In genomic region chr18:12766986-12767433, GRCh38 we compare ENCODE assay signal across 1 cellular context.
TF ChIP-seq lines count a peak whose summit lies in the region.

No MANE protein-coding gene starts in this region.

TF ChIP-seq in HepG2, 621 proteins besides CTCF, POLR2A, EP300 and RAD21 (continued from another document and continues in another):
- TF ChIP-seq ZNF770 (CRISPR knock-in tag; IDR thresholded peaks at IDR 0.05), result no peak
- TF ChIP-seq ZIK1 (CRISPR knock-in tag; IDR thresholded peaks at IDR 0.05; ENCODE audit: borderline replicate concordance, low read depth), result peak; percentile 82
- TF ChIP-seq TAF15 (IDR thresholded peaks at IDR 0.05; ENCODE audit: low read depth, low read length, poor library complexity, severe bottlenecking), result no peak
- TF ChIP-seq KLF13 (CRISPR knock-in tag; IDR thresholded peaks at IDR 0.05), result peak; percentile 23; the same call in 1 of the 2 replicates
- no peak for TF ChIP-seq MLXIP (CRISPR knock-in tag; IDR thresholded peaks at IDR 0.05; ENCODE audit: borderline replicate concordance)
- peak; percentile 26; the same call in 1 of the 2 replicates for TF ChIP-seq NCOA2 (CRISPR knock-in tag; IDR thresholded peaks at IDR 0.05)
- peak; percentile 40 for TF ChIP-seq GATAD1 (CRISPR knock-in tag; IDR thresholded peaks at IDR 0.05)
- no peak for TF ChIP-seq CCDC6 (CRISPR knock-in tag; IDR thresholded peaks at IDR 0.05)
- peak; percentile 87 for TF ChIP-seq ZMYM4 (CRISPR knock-in tag; IDR thresholded peaks at IDR 0.05)
- no peak for TF ChIP-seq ZNF503 (CRISPR knock-in tag; IDR thresholded peaks at IDR 0.05)
- no peak for TF ChIP-seq ZNF740 (CRISPR knock-in tag; IDR thresholded peaks at IDR 0.05)
- no peak for TF ChIP-seq FLYWCH1 (CRISPR knock-in tag; IDR thresholded peaks at IDR 0.05)
- TF ChIP-seq MAX (IDR thresholded peaks at IDR 0.05), result peak; percentile 86
- TF ChIP-seq HIVEP1 (CRISPR knock-in tag; IDR thresholded peaks at IDR 0.05), result no peak
- TF ChIP-seq FUBP1 (CRISPR knock-in tag; IDR thresholded peaks at IDR 0.05; ENCODE audit: borderline replicate concordance), result no peak
- peak; percentile 53; the same call in 1 of the 2 replicates for TF ChIP-seq TFAP4 (IDR thresholded peaks at IDR 0.05; ENCODE audit: borderline replicate concordance, low read depth)
- TF ChIP-seq ZNF660 (CRISPR knock-in tag; IDR thresholded peaks at IDR 0.05; ENCODE audit: borderline replicate concordance, low read depth), result no peak
- peak; percentile 52; the same call in 1 of the 2 replicates for TF ChIP-seq IRF9 (CRISPR knock-in tag; IDR thresholded peaks at IDR 0.05; ENCODE audit: borderline replicate concordance)
- peak; percentile 76; the same call in 1 of the 2 replicates for TF ChIP-seq REPIN1 (CRISPR knock-in tag; IDR thresholded peaks at IDR 0.05; ENCODE audit: borderline replicate concordance, low read depth)
- TF ChIP-seq SRSF4 (IDR thresholded peaks at IDR 0.05; ENCODE audit: low read depth, low read length, poor library complexity, severe bottlenecking), result no peak
- TF ChIP-seq BRD4 (CRISPR knock-in tag; IDR thresholded peaks at IDR 0.05), result no peak
- TF ChIP-seq ZNF431 (CRISPR knock-in tag; IDR thresholded peaks at IDR 0.05; ENCODE audit: borderline replicate concordance, low read depth), result 0 out of 2 replicates have a peak, but pooled peaks have one; percentile 26
- TF ChIP-seq ZBED4 (CRISPR knock-in tag; IDR thresholded peaks at IDR 0.05; ENCODE audit: borderline replicate concordance), result peak; percentile 44; the same call in 1 of the 2 replicates
- no peak for TF ChIP-seq ATF7-NPFF (CRISPR knock-in tag; IDR thresholded peaks at IDR 0.05; ENCODE audit: low read depth)
- TF ChIP-seq HNRNPL (IDR thresholded peaks at IDR 0.05; ENCODE audit: low read depth, low read length), result no peak
- TF ChIP-seq ZNF512B (CRISPR knock-in tag; IDR thresholded peaks at IDR 0.05; ENCODE audit: borderline replicate concordance), result no peak
- 0 out of 2 replicates have a peak, but pooled peaks have one; percentile 26 for TF ChIP-seq ZNF619 (CRISPR knock-in tag; IDR thresholded peaks at IDR 0.05)
- TF ChIP-seq THAP7 (CRISPR knock-in tag; IDR thresholded peaks at IDR 0.05), result no peak
- TF ChIP-seq KMT2A (CRISPR knock-in tag; IDR thresholded peaks at IDR 0.05), result 0 out of 2 replicates have a peak, but pooled peaks have one; percentile 26
- no peak for TF ChIP-seq RAD51 (IDR thresholded peaks at IDR 0.05; ENCODE audit: borderline replicate concordance)
- peak; percentile 62; the same call in 1 of the 2 replicates for TF ChIP-seq ZNF451 (CRISPR knock-in tag; IDR thresholded peaks at IDR 0.05)
- TF ChIP-seq ZFP36 (IDR thresholded peaks at IDR 0.05; ENCODE audit: borderline replicate concordance, low read depth, low read length, partially characterized antibody), result no peak
- 0 out of 2 replicates have a peak, but pooled peaks have one; percentile 14 for TF ChIP-seq ZNF768 (CRISPR knock-in tag; IDR thresholded peaks at IDR 0.05)
- 0 out of 2 replicates have a peak, but pooled peaks have one; percentile 70 for TF ChIP-seq ZNF225 (CRISPR knock-in tag; IDR thresholded peaks at IDR 0.05)
- no peak for TF ChIP-seq RBFOX2 (IDR thresholded peaks at IDR 0.05; ENCODE audit: low read depth, low read length)
